In genomic region chr2:96148410-96149217, GRCh38 we compare ENCODE assay signal across 8 cellular contexts. TPM values are rescaled to one million over a fixed set of nuclear protein-coding genes. Genes with fewer than 3 reads are reported as not detected.
DNase-seq lines count a peak whose midpoint lies in the region; ATAC-seq and TF ChIP-seq lines count a peak whose summit lies in the region.

No MANE protein-coding gene starts in this region.

- DNase-seq in ACHN (peak; percentile 57), activated T-cell treated with anti-CD3 and anti-CD28 coated beads for 1 hour (ENCODE audit: low read depth) (peak; percentile 87), esophagus muscularis mucosa (ENCODE audit: extremely low spot score) (no peak), non-pigmented ciliary epithelial cell (ENCODE audit: low read depth) (peak; percentile 46), thyroid gland (peak; percentile 62 to 70)

- H2AFZ ChIP-seq in OCI-LY1 (ENCODE audit: low read length): no peak overlapping the region

- H3K27me3 ChIP-seq in OCI-LY1 (ENCODE audit: insufficient read depth, low read length) (no peaks in the 10 kb centered on the region), esophagus muscularis mucosa (no peaks in the 10 kb centered on the region), thyroid gland (no peaks in the 10 kb centered on the region)

- peak overlapping the region; percentile 91 for H3K27ac ChIP-seq in OCI-LY1 (ENCODE audit: low read depth, low read length, poor library complexity, severe bottlenecking)
- peak overlapping the region in 3 of 4 donors; percentile 20 to 69 (median 46) for H3K27ac ChIP-seq in esophagus muscularis mucosa (replicated peaks in 1 of 4)
- no peak overlapping the region for H3K27ac ChIP-seq in thyroid gland

- no peaks in the 10 kb centered on the region for H3K79me2 ChIP-seq in OCI-LY1 (ENCODE audit: insufficient read depth, low read length)

- intact Hi-C loops in esophagus muscularis mucosa (cut with DNase I) (loop anchor here (5.0 kb wide), 1 partner anchor 109 kb away; no protein-coding TSS in a partner anchor), thyroid gland (cut with DNase I) (loop anchor here (5.0 kb wide), 1 partner anchor 119 kb away; the partner anchor contains the start of genes CIAO1 and TMEM127)

- no peaks in the 10 kb centered on the region for H3F3A ChIP-seq in OCI-LY1 (ENCODE audit: insufficient read depth, low read length)

- H3K9me2 ChIP-seq in OCI-LY1 (ENCODE audit: low read depth, low read length): no peaks in the 10 kb centered on the region

- H3K4me1 ChIP-seq in OCI-LY1 (ENCODE audit: insufficient read depth, low read length, severe bottlenecking) (peaks cover 53% of the 10 kb centered on the region), esophagus muscularis mucosa (peaks cover 25 to 50% (median 48%) of the 10 kb centered on the region in 4 donors), thyroid gland (peaks cover 12 to 43% of the 10 kb centered on the region in 2 donors)

- TF ChIP-seq POLR2A in GM18951 (IDR thresholded peaks at IDR 0.05; ENCODE audit: extremely low read depth, insufficient read depth, insufficient read length): peak; percentile 40
- no peak for TF ChIP-seq POLR2A in esophagus muscularis mucosa (IDR thresholded peaks at IDR 0.05; ENCODE audit: low read depth)
- peak in 1 of 2 donors; percentile 18 for TF ChIP-seq POLR2A in thyroid gland (IDR thresholded peaks at IDR 0.05)

- TF ChIP-seq EP300 in esophagus muscularis mucosa (IDR thresholded peaks at IDR 0.05): no peak

- in situ Hi-C loops in ACHN (cut with HindIII; ENCODE audit: low pct_ligation_motif_present, low pct_unique_long_range_greater_than_20kb, low sequenced_read_pairs) (no loop called here), GM18951 (cut with MboI; ENCODE audit: low sequenced_read_pairs, unreplicated experiment) (no loop called here)

- H3K4me2 ChIP-seq in OCI-LY1 (ENCODE audit: low read length): peak overlapping the region; percentile 60

- no peaks in the 10 kb centered on the region for H4K20me1 ChIP-seq in OCI-LY1 (ENCODE audit: insufficient read depth, low read length)

- no peak for TF ChIP-seq CTCF in OCI-LY1 (IDR thresholded peaks at IDR 0.05; ENCODE audit: low read length)
- TF ChIP-seq CTCF in esophagus muscularis mucosa (IDR thresholded peaks at IDR 0.05): no peak
- no peak for TF ChIP-seq CTCF in thyroid gland (IDR thresholded peaks at IDR 0.05)

- 33% methylated on average over 26 of the region's 29 CpGs for WGBS in esophagus muscularis mucosa
- 63 to 71% methylated on average over 6 to 11 of the region's 29 CpGs for WGBS in thyroid gland, 2 donors

- ATAC-seq in HG03439 (IDR thresholded peaks at IDR 0.05; ENCODE audit: unreplicated experiment): peak; percentile 44

- H3K4me3 ChIP-seq in OCI-LY1 (ENCODE audit: low read depth, low read length, poor library complexity, severe bottlenecking) (peak overlapping the region; percentile 32), esophagus muscularis mucosa (peak overlapping the region in 3 of 4 donors; percentile 14 to 30 (median 21)), thyroid gland (replicated peaks in 1 of 3) (no peak overlapping the region)

- H3K9me3 ChIP-seq in OCI-LY1 (ENCODE audit: low read length): no peaks in the 10 kb centered on the region
- H3K9me3 ChIP-seq in esophagus muscularis mucosa: no peaks in the 10 kb centered on the region
- no peaks in the 10 kb centered on the region for H3K9me3 ChIP-seq in thyroid gland

- H3K36me3 ChIP-seq in OCI-LY1 (ENCODE audit: insufficient read depth, low read length) (peaks cover 12% of the 10 kb centered on the region), esophagus muscularis mucosa (no peaks in the 10 kb centered on the region), thyroid gland (no peaks in the 10 kb centered on the region)

- H3K9ac ChIP-seq in OCI-LY1 (ENCODE audit: low read length): peak overlapping the region; percentile 90; the same call in 1 of the 2 replicates

RNA-seq across cellular contexts. Expression of gene DUSP2, which starts 3.4 kb away (rescaled TPM):
- total RNA-seq in esophagus muscularis mucosa: 1 to 10 TPM; 1.1 to 5.5 (median 1.7) TPM
- 1 to 10 TPM; 2.2 to 8.4 (median 2.4) TPM for total RNA-seq in thyroid gland

RNA-seq across cellular contexts. Expression of gene ASTL, which starts 10.3 kb away (rescaled TPM):
- total RNA-seq in esophagus muscularis mucosa (not detected), thyroid gland (not detected)

RNA-seq across cellular contexts. Expression of gene ADRA2B, which starts 32.2 kb away (rescaled TPM):
- total RNA-seq in esophagus muscularis mucosa: 1 to 10 TPM; 2.1 to 6.0 (median 4.0) TPM
- 1 to 10 TPM in 2 of 4 donors, under 1 TPM in 2; 0.13 to 2.1 (median 1.0) TPM for total RNA-seq in thyroid gland

Comparison
In these comparisons a context has a peak if more than half of its experiments do, and no peak if none do; other contexts are left out.
1. H3K27ac ChIP-seq: peak in OCI-LY1 (single experiment) and esophagus muscularis mucosa (3 of 4); none in thyroid gland (0 of 3).
2. H3K4me3 ChIP-seq: peak in OCI-LY1 (single experiment) and esophagus muscularis mucosa (3 of 4); none in thyroid gland (0 of 3).